ENCODE assay signal across 8 cellular contexts in the genomic region with DNA sequence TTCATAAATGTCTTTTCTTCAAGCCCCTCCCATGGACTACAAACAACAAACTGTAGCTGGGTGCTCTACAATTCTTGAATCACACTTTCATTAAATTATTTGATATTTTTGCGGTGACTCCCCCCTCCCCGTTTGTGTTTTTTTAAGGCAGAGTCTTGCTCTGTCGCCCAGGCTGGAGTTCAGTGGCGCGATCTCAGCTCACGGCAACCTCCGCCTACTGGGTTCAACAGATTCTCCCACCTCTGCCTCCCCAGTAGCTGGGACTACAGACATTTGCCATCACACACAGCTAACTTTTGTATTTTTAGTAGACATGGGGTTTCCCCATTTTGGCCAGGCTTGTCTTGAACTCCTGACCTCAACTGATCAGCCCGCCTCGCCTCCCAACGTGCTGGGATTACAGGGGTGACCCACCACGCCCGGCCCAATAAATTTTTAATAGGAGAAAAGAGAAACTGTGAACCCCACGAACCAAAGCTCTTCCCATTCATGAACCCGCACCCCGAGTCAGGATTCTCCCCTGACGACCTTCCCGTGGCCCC. TPM values are rescaled to one million over a fixed set of nuclear protein-coding genes. Genes with fewer than 3 reads are reported as not detected.
DNase-seq lines count a peak whose midpoint lies in the region; ATAC-seq and TF ChIP-seq lines count a peak whose summit lies in the region.

No MANE protein-coding gene starts in this region.

- H3F3A ChIP-seq in OCI-LY1 (ENCODE audit: insufficient read depth, low read length): no peaks in the 10 kb centered on the region

- peaks cover 40% of the 10 kb centered on the region for H3K36me3 Mint-ChIP-seq in CD8-positive, alpha-beta T cell

- H3K4me3 Mint-ChIP-seq in CD8-positive, alpha-beta T cell: peak overlapping the region; percentile 100

- peaks cover 39% of the 10 kb centered on the region for H3K4me1 Mint-ChIP-seq in CD8-positive, alpha-beta T cell (ENCODE audit: low read depth)

- no peaks in the 10 kb centered on the region for H3K9me3 ChIP-seq in CD8-positive, alpha-beta T cell (ENCODE audit: low read length)
- H3K9me3 ChIP-seq in OCI-LY1 (ENCODE audit: low read length) (peaks cover 25% of the 10 kb centered on the region), duodenal mucosa (ENCODE audit: control insufficient read depth in 1 of 2, low read length in 2 of 2) (peaks cover 10 to 17% of the 10 kb centered on the region in 2 donors), neuron (ENCODE audit: low read length) (peaks cover 31% of the 10 kb centered on the region)

- CTCF ChIA-PET in CD8-positive, alpha-beta T cell (lab: Charles Lee): interaction anchor here (0.7 to 2.1 kb wide), 5 partner anchors 39 to 106 kb away, joined by 3 to 9 read pairs (median 3); a partner anchor contains a TSS

- no peaks in the 10 kb centered on the region for H4K20me1 ChIP-seq in OCI-LY1 (ENCODE audit: insufficient read depth, low read length)

- H3K27me3 ChIP-seq in CD8-positive, alpha-beta T cell (ENCODE audit: insufficient read depth, low read length): no peaks in the 10 kb centered on the region
- no peaks in the 10 kb centered on the region for H3K27me3 ChIP-seq in OCI-LY1 (ENCODE audit: insufficient read depth, low read length)
- H3K27me3 ChIP-seq in duodenal mucosa (ENCODE audit: control insufficient read depth in 1 of 2, insufficient read depth in 2 of 2, low read length in 2 of 2): no peaks in the 10 kb centered on the region
- no peaks in the 10 kb centered on the region for H3K27me3 ChIP-seq in neuron (ENCODE audit: insufficient read depth, low read length)

- no peak for ATAC-seq in CD8-positive, alpha-beta T cell
- no peak for ATAC-seq in GM21619 (IDR thresholded peaks at IDR 0.05; ENCODE audit: unreplicated experiment)
- ATAC-seq in GM19351 (IDR thresholded peaks at IDR 0.05; ENCODE audit: unreplicated experiment): no peak
- ATAC-seq in HG02981 (IDR thresholded peaks at IDR 0.05; ENCODE audit: unreplicated experiment): no peak

- H3K79me2 ChIP-seq in OCI-LY1 (ENCODE audit: insufficient read depth, low read length): peaks cover 15% of the 10 kb centered on the region

- no peaks in the 10 kb centered on the region for H3K9me2 ChIP-seq in OCI-LY1 (ENCODE audit: low read depth, low read length)

- H3K27me3 Mint-ChIP-seq in CD8-positive, alpha-beta T cell (ENCODE audit: low read depth): no peaks in the 10 kb centered on the region

- H3K27ac ChIP-seq in CD8-positive, alpha-beta T cell (ENCODE audit: low read depth, low read length): peak overlapping the region; percentile 96
- H3K27ac ChIP-seq in OCI-LY1 (ENCODE audit: low read depth, low read length, poor library complexity, severe bottlenecking): peak overlapping the region; percentile 81
- peak overlapping the region; percentile 97 for H3K27ac ChIP-seq in duodenal mucosa (ENCODE audit: low read depth, low read length)

- peaks cover 4% of the 10 kb centered on the region for H3K9me3 Mint-ChIP-seq in CD8-positive, alpha-beta T cell

- intact Hi-C loops in CD8-positive, alpha-beta T cell (cut with DNase I, micrococcal nuclease): loop anchor here (1.0 to 5.0 kb wide), 6 partner anchors 45 to 159 kb away; a partner anchor contains a TSS

- H3K9ac ChIP-seq in OCI-LY1 (ENCODE audit: low read length) (peak overlapping the region; percentile 76), duodenal mucosa (ENCODE audit: low read depth in 1 of 2, low read length in 2 of 2) (peak overlapping the region; percentile 89)

- H3K4me3 ChIP-seq in CD8-positive, alpha-beta T cell (ENCODE audit: low read depth, low read length): peak overlapping the region; percentile 97
- H3K4me3 ChIP-seq in OCI-LY1 (ENCODE audit: low read depth, low read length, poor library complexity, severe bottlenecking) (peak overlapping the region; percentile 73), duodenal mucosa (ENCODE audit: low read depth in 1 of 2, low read length in 2 of 2) (peak overlapping the region; percentile 88 to 94), neuron (ENCODE audit: low read length) (peak overlapping the region; percentile 56)

- no peaks in the 10 kb centered on the region for H3K36me3 ChIP-seq in CD8-positive, alpha-beta T cell (ENCODE audit: insufficient read depth, low read length)
- H3K36me3 ChIP-seq in OCI-LY1 (ENCODE audit: insufficient read depth, low read length): peaks cover 34% of the 10 kb centered on the region
- H3K36me3 ChIP-seq in duodenal mucosa (ENCODE audit: control insufficient read depth in 1 of 2, insufficient read depth in 2 of 2, low read length in 2 of 2): peaks cover 0 to 14% of the 10 kb centered on the region in 2 donors
- peaks cover 13% of the 10 kb centered on the region for H3K36me3 ChIP-seq in neuron (ENCODE audit: insufficient read depth, low read length)

- H3K4me1 ChIP-seq in CD8-positive, alpha-beta T cell (ENCODE audit: insufficient read depth, low read length): peaks cover 40% of the 10 kb centered on the region
- peaks cover 4% of the 10 kb centered on the region for H3K4me1 ChIP-seq in OCI-LY1 (ENCODE audit: insufficient read depth, low read length, severe bottlenecking)
- no peaks in the 10 kb centered on the region for H3K4me1 ChIP-seq in duodenal mucosa (ENCODE audit: control insufficient read depth in 1 of 2, insufficient read depth in 2 of 2, low read length in 2 of 2)
- no peaks in the 10 kb centered on the region for H3K4me1 ChIP-seq in neuron (ENCODE audit: insufficient read depth, low read length)

- POLR2A ChIA-PET in CD8-positive, alpha-beta T cell (lab: Charles Lee): interaction anchor here (0.7 to 3.2 kb wide), 28 partner anchors 10 to 745 kb away, joined by 3 to 62 read pairs (median 4); a partner anchor contains a TSS

- H3K27ac Mint-ChIP-seq in CD8-positive, alpha-beta T cell: peak overlapping the region; percentile 100

- H2AFZ ChIP-seq in OCI-LY1 (ENCODE audit: low read length) (no peak overlapping the region), neuron (ENCODE audit: low read depth, low read length) (no peak overlapping the region)

- peak in 1 of 7 experiments; percentile 37 for DNase-seq in CD8-positive, alpha-beta T cell
- DNase-seq in amygdala (lab: John Stamatoyannopoulos, UW): no peak

- peak overlapping the region; percentile 69 for H3K4me2 ChIP-seq in OCI-LY1 (ENCODE audit: low read length)

- TF ChIP-seq CTCF in CD8-positive, alpha-beta T cell (IDR thresholded peaks at IDR 0.05): no peak
- no peak for TF ChIP-seq CTCF in OCI-LY1 (IDR thresholded peaks at IDR 0.05; ENCODE audit: low read length)

RNA-seq across cellular contexts. Expression of a gene that starts 0.7 kb away (rescaled TPM):
- 10 to 100 TPM; 50.2 to 50.4 TPM for total RNA-seq in CD8-positive, alpha-beta T cell

RNA-seq across cellular contexts. Expression of a gene that starts 44.8 kb away (rescaled TPM):
- 1 to 10 TPM; 2.6 to 3.2 TPM for total RNA-seq in CD8-positive, alpha-beta T cell
